Comparison of ENCODE assay signal across 19 cellular contexts in the genomic region with DNA sequence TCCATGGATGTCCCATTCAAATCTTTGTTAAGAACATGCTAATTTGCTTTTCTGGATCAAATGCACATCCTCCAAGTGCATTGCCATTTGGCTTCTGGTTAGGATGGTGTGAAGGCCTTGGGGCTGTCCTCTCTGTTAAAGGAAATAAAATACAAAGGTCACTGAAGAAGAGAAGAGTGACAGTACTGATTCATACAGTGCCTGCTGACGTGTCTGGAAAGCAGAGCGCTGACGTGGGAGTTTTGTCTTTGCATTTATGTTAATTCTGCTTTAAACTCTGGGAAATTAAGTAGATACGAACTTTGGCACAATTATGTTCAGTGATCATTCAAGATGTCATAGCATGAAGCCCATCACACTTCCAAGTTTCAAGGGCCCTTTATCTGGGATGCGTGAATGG. TPM values are rescaled to one million over a fixed set of nuclear protein-coding genes. Genes with fewer than 3 reads are reported as not detected.
DNase-seq lines count a peak whose midpoint lies in the region; ATAC-seq and TF ChIP-seq lines count a peak whose summit lies in the region.
"Had no signal": no experiment of that assay in that cellular context is flagged by ENCODE, and none has a peak within 500 bp of the region (broad histone marks: within the 10 kb centered on the region; RNA-seq: fewer than 3 reads in every experiment).

No MANE protein-coding gene starts in this region.

- H3K36me3 ChIP-seq in endodermal cell (ENCODE audit: control insufficient read depth, insufficient read depth, low read length): no peaks in the 10 kb centered on the region
- H3K36me3 ChIP-seq: HAP-1, spleen had no signal

- TF ChIP-seq CTCF in endodermal cell (conservative IDR thresholded peaks at IDR 0.05): no peak

- H3K27ac ChIP-seq in angular gyrus (ENCODE audit: low read depth, low read length): peak overlapping the region; percentile 87
- no peak overlapping the region for H3K27ac ChIP-seq in endodermal cell (ENCODE audit: low read depth, low read length)
- H3K27ac ChIP-seq in right cardiac atrium (ENCODE audit: low read length): peak overlapping the region; percentile 96
- H3K27ac ChIP-seq: parathyroid adenoma, spleen had no signal

- H3K27ac Mint-ChIP-seq in endodermal cell: peak overlapping the region; percentile 17
- H3K27ac Mint-ChIP-seq: activated naive CD8-positive, alpha-beta T cell treated with anti-CD3 and anti-CD28 coated beads, Interleukin-2, amount 50 U/mL, for 24 hours; naive thymus-derived CD8-positive, alpha-beta T cell; T-helper 17 cell had no signal

- intact Hi-C loops in right cardiac atrium (cut with DNase I): no loop called here

- no peaks in the 10 kb centered on the region for H3K9me3 Mint-ChIP-seq in endodermal cell
- H3K9me3 Mint-ChIP-seq: activated naive CD8-positive, alpha-beta T cell treated with anti-CD3 and anti-CD28 coated beads, Interleukin-2, amount 50 U/mL, for 24 hours; naive thymus-derived CD8-positive, alpha-beta T cell had no signal

- H3K4me1 Mint-ChIP-seq in endodermal cell: peaks cover 6% of the 10 kb centered on the region
- H3K4me1 Mint-ChIP-seq: activated naive CD8-positive, alpha-beta T cell treated with anti-CD3 and anti-CD28 coated beads, Interleukin-2, amount 50 U/mL, for 24 hours; T-helper 17 cell had no signal

- DNase-seq in endodermal cell (no peak), right cardiac atrium (no peak), superior temporal gyrus (ENCODE audit: extremely low spot score) (peak; percentile 73)
- DNase-seq in activated effector memory CD4-positive, alpha-beta T cell treated with anti-CD3 and anti-CD28 coated beads, Interleukin-2, amount 50 U/mL, for 16 hours: no peak
- DNase-seq in stimulated activated CD8-positive, alpha-beta memory T cell treated with anti-CD3 and anti-CD28 coated beads, Interleukin-4, amount 100 ng/mL, for 48 hours: no peak
- DNase-seq in activated T-cell treated with anti-CD3 and anti-CD28 coated beads, Interleukin-2, amount 50 U/mL, for 1 hour: no peak
- DNase-seq: activated naive CD8-positive, alpha-beta T cell treated with anti-CD3 and anti-CD28 coated beads, Interleukin-2, amount 50 U/mL, for 24 hours; DMS 273 treated with DMSO at 0.1 percent for 48 hours; naive thymus-derived CD8-positive, alpha-beta T cell; NCI-H2029 treated with DMSO at 0.1 percent for 48 hours; NCI-H510A; SHP77 treated with DMSO at 0.1 percent for 48 hours; T-helper 17 cell had no signal

- no peaks in the 10 kb centered on the region for H3K27me3 ChIP-seq in endodermal cell (ENCODE audit: control insufficient read depth, insufficient read depth, low read length, poor library complexity, severe bottlenecking)
- no peaks in the 10 kb centered on the region for H3K27me3 ChIP-seq in right cardiac atrium (ENCODE audit: control insufficient read depth, insufficient read depth)

- H3K36me3 Mint-ChIP-seq in endodermal cell (ENCODE audit: low read depth): no peaks in the 10 kb centered on the region
- H3K36me3 Mint-ChIP-seq: naive thymus-derived CD8-positive, alpha-beta T cell had no signal

- H3K9me3 ChIP-seq in endodermal cell (ENCODE audit: control insufficient read depth, low read length): no peaks in the 10 kb centered on the region
- H3K9me3 ChIP-seq in right cardiac atrium (ENCODE audit: control insufficient read depth, low read length): no peaks in the 10 kb centered on the region
- H3K9me3 ChIP-seq: HAP-1, spleen had no signal

- 90 to 93% methylated on average over 5 of the region's 5 CpGs for WGBS in endodermal cell (ENCODE audit: insufficient coverage in 1 of 2, insufficient read length in 1 of 2), 2 experiments
- WGBS in right cardiac atrium: 59% methylated on average over 5 of the region's 5 CpGs

- no peak overlapping the region for H3K9ac ChIP-seq in endodermal cell (ENCODE audit: extremely low read depth, low read length, poor library complexity, severe bottlenecking)
- H3K9ac ChIP-seq: parathyroid adenoma had no signal

- no peaks in the 10 kb centered on the region for H3K27me3 Mint-ChIP-seq in endodermal cell (ENCODE audit: insufficient read depth)

- peak; percentile 31 to 58 for ATAC-seq in right cardiac atrium
- ATAC-seq: activated naive CD8-positive, alpha-beta T cell treated with anti-CD3 and anti-CD28 coated beads, Interleukin-2, amount 50 U/mL, for 24 hours; naive thymus-derived CD8-positive, alpha-beta T cell; T-helper 17 cell had no signal

- H3K4me3 ChIP-seq in endodermal cell (ENCODE audit: low read length) (no peak overlapping the region), right cardiac atrium (ENCODE audit: low read length) (no peak overlapping the region)
- H3K4me3 ChIP-seq: HAP-1, lung, spleen had no signal

- peaks cover 4% of the 10 kb centered on the region for H3K4me1 ChIP-seq in endodermal cell (ENCODE audit: control insufficient read depth, insufficient read depth, low read length)
- peaks cover 8% of the 10 kb centered on the region for H3K4me1 ChIP-seq in right cardiac atrium (ENCODE audit: control insufficient read depth, insufficient read depth, low read length)
- H3K4me1 ChIP-seq: HAP-1, parathyroid adenoma, spleen had no signal

- no peak overlapping the region for H3K4me3 Mint-ChIP-seq in endodermal cell
- H3K4me3 Mint-ChIP-seq: activated naive CD8-positive, alpha-beta T cell treated with anti-CD3 and anti-CD28 coated beads, Interleukin-2, amount 50 U/mL, for 24 hours; naive thymus-derived CD8-positive, alpha-beta T cell; T-helper 17 cell had no signal

RNA-seq across cellular contexts. Expression of gene SYNDIG1, which starts 33.2 kb away (rescaled TPM):
- total RNA-seq in endodermal cell (1 to 10 TPM; 5.5 to 6.8 TPM), right cardiac atrium (10 to 100 TPM; 26.3 to 38.6 (median 33.3) TPM)
- polyA plus RNA-seq in endodermal cell (2013, experiment 1 of 2): 4.6 TPM
- 4.9 TPM for polyA plus RNA-seq in endodermal cell (2013, experiment 2 of 2)
- 34.8 TPM for polyA plus RNA-seq in right cardiac atrium
- total RNA-seq: endothelial cell of umbilical vein; naive thymus-derived CD8-positive, alpha-beta T cell; T-helper 17 cell had no signal
- polyA plus RNA-seq: endothelial cell of umbilical vein; naive thymus-derived CD8-positive, alpha-beta T cell had no signal
